In the genomic region with DNA sequence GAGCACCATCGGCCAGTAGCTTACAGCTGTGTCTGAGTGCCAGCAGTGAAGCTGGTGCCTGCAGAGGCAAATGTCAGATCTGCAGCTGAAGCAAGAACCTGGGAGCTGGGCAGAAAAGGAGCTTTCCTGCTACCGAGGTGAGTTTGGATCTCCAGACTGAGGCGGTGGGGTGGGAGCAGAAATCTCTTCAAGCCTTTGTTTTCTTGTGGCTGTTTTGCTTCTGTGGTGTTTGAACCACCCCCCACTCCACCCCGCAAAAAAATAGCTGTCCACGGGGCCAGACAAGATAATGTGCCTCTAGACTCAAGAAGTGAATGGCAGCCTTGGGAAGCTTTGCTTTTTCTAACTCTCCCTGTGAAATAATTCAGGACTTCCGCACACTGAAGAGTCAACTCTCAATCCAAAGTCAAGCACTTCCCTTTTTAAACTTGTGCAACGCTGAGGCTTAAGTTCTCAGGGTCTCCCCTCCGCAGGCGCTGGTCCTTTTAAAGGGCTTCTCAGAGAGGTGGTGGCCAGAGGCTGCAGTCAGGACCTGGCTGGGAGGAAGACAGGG, we compare ENCODE assay signal across 10 cellular contexts.
DNase-seq lines count a peak whose midpoint lies in the region; ATAC-seq, FAIRE-seq and TF ChIP-seq lines count a peak whose summit lies in the region.
"Had no signal": no experiment of that assay in that cellular context is flagged by ENCODE, and none has a peak within 500 bp of the region (broad histone marks: within the 10 kb centered on the region; RNA-seq: fewer than 3 reads in every experiment).

No MANE protein-coding gene starts in this region.

- peaks cover 31% of the 10 kb centered on the region for H3K4me1 Mint-ChIP-seq in activated naive CD4-positive, alpha-beta T cell treated with anti-CD3 and anti-CD28 coated beads, Interleukin-2, amount 50 U/mL, for 24 hours
- H3K4me1 Mint-ChIP-seq in WTC11 (peaks cover 11% of the 10 kb centered on the region), type B pancreatic cell (ENCODE audit: unreplicated experiment) (peaks cover 9% of the 10 kb centered on the region)

- H3K27ac Mint-ChIP-seq in activated naive CD4-positive, alpha-beta T cell treated with anti-CD3 and anti-CD28 coated beads, Interleukin-2, amount 50 U/mL, for 24 hours: no peak overlapping the region
- H3K27ac Mint-ChIP-seq in WTC11 (no peak overlapping the region), type B pancreatic cell (no peak overlapping the region)

- H3K36me3 Mint-ChIP-seq in activated naive CD4-positive, alpha-beta T cell treated with anti-CD3 and anti-CD28 coated beads, Interleukin-2, amount 50 U/mL, for 24 hours: no peaks in the 10 kb centered on the region
- H3K36me3 Mint-ChIP-seq in WTC11 (peaks cover 11% of the 10 kb centered on the region), type B pancreatic cell (peaks cover 5% of the 10 kb centered on the region)

- H4K20me1 ChIP-seq in keratinocyte (ENCODE audit: control insufficient read depth, extremely low read depth, insufficient read depth, low read length): no peaks in the 10 kb centered on the region

- FAIRE-seq in keratinocyte (lab: Jason Lieb, UNC): no peak

- no peaks in the 10 kb centered on the region for H3K79me2 ChIP-seq in keratinocyte (ENCODE audit: control insufficient read depth, insufficient read depth, low read length)

- H3K4me3 ChIP-seq in keratinocyte (ENCODE audit: control insufficient read depth in 2 of 3, extremely low read depth in 1 of 3, insufficient read depth in 2 of 3, low read depth in 1 of 3, low read length in 3 of 3): peak overlapping the region; percentile 59 to 70 (median 67)

- no peaks in the 10 kb centered on the region for H3K9me3 Mint-ChIP-seq in activated naive CD4-positive, alpha-beta T cell treated with anti-CD3 and anti-CD28 coated beads, Interleukin-2, amount 50 U/mL, for 24 hours
- H3K9me3 Mint-ChIP-seq in WTC11 (peaks cover 26% of the 10 kb centered on the region), type B pancreatic cell (peaks cover 4% of the 10 kb centered on the region)

- H3K36me3 ChIP-seq in keratinocyte (ENCODE audit: control insufficient read depth in 2 of 2, extremely low read depth in 1 of 2, insufficient read depth in 2 of 2, low read length in 2 of 2): no peaks in the 10 kb centered on the region

- no peaks in the 10 kb centered on the region for H3K9me3 ChIP-seq in keratinocyte (ENCODE audit: control insufficient read depth, low read depth, low read length)

- peak overlapping the region; percentile 65 for H2AFZ ChIP-seq in keratinocyte (ENCODE audit: control insufficient read depth, low read length)

- no peaks in the 10 kb centered on the region for H3K9me1 ChIP-seq in keratinocyte (ENCODE audit: control insufficient read depth, extremely low read depth, insufficient read depth, low read length)

- ATAC-seq in WTC11: no peak

- no peak for TF ChIP-seq CTCF in WTC11 (IDR thresholded peaks at IDR 0.05)
- TF ChIP-seq CTCF in keratinocyte (optimal IDR thresholded peaks at IDR 0.05 in 1 of 3, IDR thresholded peaks at IDR 0.05 in 1 of 3, conservative IDR thresholded peaks at IDR 0.05 in 1 of 3; ENCODE audit: extremely low read depth in 1 of 3, insufficient read depth in 2 of 3, low read length in 3 of 3): no peak
- no peak for TF ChIP-seq CTCF in type B pancreatic cell (conservative IDR thresholded peaks at IDR 0.05)
- TF ChIP-seq CTCF in GM10266 (IDR thresholded peaks at IDR 0.05; ENCODE audit: control insufficient read depth, insufficient read depth, low read depth, missing control alignments): no peak

- DNase-seq in activated naive CD4-positive, alpha-beta T cell treated with anti-CD3 and anti-CD28 coated beads, Interleukin-2, amount 50 U/mL, for 16 hours: no peak
- DNase-seq in WTC11 (ENCODE audit: low spot score) (no peak), keratinocyte (ENCODE audit: low read depth, low spot score) (no peak), type B pancreatic cell (ENCODE audit: extremely low spot score, unreplicated experiment) (no peak), GM10266 (ENCODE audit: extremely low spot score) (no peak), NCI-H526 (lab: John Stamatoyannopoulos, UW) (no peak), NCI-H748 treated with DMSO at 0.1 percent for 48 hours (lab: John Stamatoyannopoulos, UW) (no peak)
- DNase-seq: NCI-H2029 treated with DMSO at 0.1 percent for 48 hours had no signal

- POLR2A ChIA-PET in WTC11 (lab: Charles Lee): interaction anchor here (2.6 kb wide), 1 partner anchor 97 kb away, joined by 7 read pairs; no protein-coding TSS in a partner anchor

- H3K4me3 Mint-ChIP-seq in activated naive CD4-positive, alpha-beta T cell treated with anti-CD3 and anti-CD28 coated beads, Interleukin-2, amount 50 U/mL, for 24 hours: peak overlapping the region; percentile 86
- H3K4me3 Mint-ChIP-seq in WTC11 (peak overlapping the region; percentile 85), type B pancreatic cell (peak overlapping the region; percentile 85)

- H3K4me2 ChIP-seq in keratinocyte (ENCODE audit: control insufficient read depth, extremely low read depth, insufficient read depth, low read depth, low read length): peak overlapping the region; percentile 86

- peaks cover 44% of the 10 kb centered on the region for H3K4me1 ChIP-seq in keratinocyte (ENCODE audit: control insufficient read depth, extremely low read depth, insufficient read depth, low read length)

- dilution Hi-C loops in keratinocyte (cut with MboI; ENCODE audit: extremely low pct_ligation_motif_present, low sequenced_read_pairs): no loop called here

- CTCF ChIA-PET in WTC11 (lab: Charles Lee): interaction anchor here (0.8 to 4.3 kb wide), 24 partner anchors 8 to 880 kb away, joined by 3 to 105 read pairs (median 6); partner anchors contain the start of gene COA6

- H3K9ac ChIP-seq in keratinocyte (ENCODE audit: control insufficient read depth, extremely low read depth, insufficient read depth, low read length): peak overlapping the region; percentile 73

- H3K27ac ChIP-seq in keratinocyte (ENCODE audit: control insufficient read depth, insufficient read depth, low read length): no peak overlapping the region
- H3K27ac ChIP-seq: epithelial cell of prostate had no signal

- no peaks in the 10 kb centered on the region for H3K27me3 ChIP-seq in keratinocyte (ENCODE audit: control insufficient read depth, extremely low read depth, insufficient read depth, low read length)

- H3K27me3 Mint-ChIP-seq in activated naive CD4-positive, alpha-beta T cell treated with anti-CD3 and anti-CD28 coated beads, Interleukin-2, amount 50 U/mL, for 24 hours: no peaks in the 10 kb centered on the region
- H3K27me3 Mint-ChIP-seq in WTC11 (ENCODE audit: low read depth): peaks cover 15% of the 10 kb centered on the region
- H3K27me3 Mint-ChIP-seq in type B pancreatic cell: peaks cover 62% of the 10 kb centered on the region

TF ChIP-seq in WTC11, 78 proteins besides CTCF, POLR2A, EP300 and RAD21 (continues in another document):
- TF ChIP-seq ERG (CRISPR knock-in tag; IDR thresholded peaks at IDR 0.05) (no peak), RELA (CRISPR knock-in tag; IDR thresholded peaks at IDR 0.05; ENCODE audit: borderline replicate concordance) (no peak), ZNF317 (CRISPR knock-in tag; IDR thresholded peaks at IDR 0.05; ENCODE audit: borderline replicate concordance, low read depth) (no peak), GTF2I (CRISPR knock-in tag; conservative IDR thresholded peaks at IDR 0.05) (no peak), NR3C1 (CRISPR knock-in tag; conservative IDR thresholded peaks at IDR 0.05; ENCODE audit: low read depth) (no peak), EMX1 (CRISPR knock-in tag; IDR thresholded peaks at IDR 0.05) (no peak), CBFB (CRISPR knock-in tag; IDR thresholded peaks at IDR 0.05; ENCODE audit: low read depth) (no peak), ZBTB21 (CRISPR knock-in tag; IDR thresholded peaks at IDR 0.05; ENCODE audit: borderline replicate concordance) (no peak), FOXP1 (CRISPR knock-in tag; IDR thresholded peaks at IDR 0.05; ENCODE audit: borderline replicate concordance) (no peak), KAT7 (CRISPR knock-in tag; IDR thresholded peaks at IDR 0.05; ENCODE audit: borderline replicate concordance) (no peak), ZBTB43 (CRISPR knock-in tag; IDR thresholded peaks at IDR 0.05) (no peak), MYBL2 (CRISPR knock-in tag; IDR thresholded peaks at IDR 0.05) (no peak), TEAD4 (CRISPR knock-in tag; IDR thresholded peaks at IDR 0.05) (no peak)
- TF ChIP-seq, protein P1, sequence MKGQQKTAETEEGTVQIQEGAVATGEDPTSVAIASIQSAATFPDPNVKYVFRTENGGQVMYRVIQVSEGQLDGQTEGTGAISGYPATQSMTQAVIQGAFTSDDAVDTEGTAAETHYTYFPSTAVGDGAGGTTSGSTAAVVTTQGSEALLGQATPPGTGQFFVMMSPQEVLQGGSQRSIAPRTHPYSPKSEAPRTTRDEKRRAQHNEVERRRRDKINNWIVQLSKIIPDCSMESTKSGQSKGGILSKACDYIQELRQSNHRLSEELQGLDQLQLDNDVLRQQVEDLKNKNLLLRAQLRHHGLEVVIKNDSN (CRISPR knock-in tag; IDR thresholded peaks at IDR 0.05): no peak
- TF ChIP-seq, protein P2, sequence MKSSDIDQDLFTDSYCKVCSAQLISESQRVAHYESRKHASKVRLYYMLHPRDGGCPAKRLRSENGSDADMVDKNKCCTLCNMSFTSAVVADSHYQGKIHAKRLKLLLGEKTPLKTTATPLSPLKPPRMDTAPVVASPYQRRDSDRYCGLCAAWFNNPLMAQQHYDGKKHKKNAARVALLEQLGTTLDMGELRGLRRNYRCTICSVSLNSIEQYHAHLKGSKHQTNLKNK (CRISPR knock-in tag; IDR thresholded peaks at IDR 0.05): no peak
